Comparison of ENCODE assay signal across 1 cellular context in genomic region chr22:45272498-45272897, GRCh38.
TF ChIP-seq lines count a peak whose summit lies in the region.

No MANE protein-coding gene starts in this region.

TF ChIP-seq in HepG2, 621 proteins besides CTCF, POLR2A, EP300 and RAD21 (continued from another document and continues in another):
- TF ChIP-seq TRAFD1 (CRISPR knock-in tag; IDR thresholded peaks at IDR 0.05; ENCODE audit: borderline replicate concordance) (no peak), MIXL1 (CRISPR knock-in tag; IDR thresholded peaks at IDR 0.05) (no peak), ZNF773 (CRISPR knock-in tag; IDR thresholded peaks at IDR 0.05; ENCODE audit: borderline replicate concordance) (no peak), ZNF615 (CRISPR knock-in tag; IDR thresholded peaks at IDR 0.05; ENCODE audit: borderline replicate concordance) (no peak), BCL3 (CRISPR knock-in tag; IDR thresholded peaks at IDR 0.05) (no peak), ZNF20 (CRISPR knock-in tag; IDR thresholded peaks at IDR 0.05) (no peak), NFE2 (CRISPR knock-in tag; IDR thresholded peaks at IDR 0.05) (no peak), EHMT2 (IDR thresholded peaks at IDR 0.05; ENCODE audit: borderline replicate concordance, low read depth, low read length) (no peak), ZNF792 (CRISPR knock-in tag; IDR thresholded peaks at IDR 0.05) (no peak), FOXC1 (CRISPR knock-in tag; IDR thresholded peaks at IDR 0.05; ENCODE audit: borderline replicate concordance) (no peak), TRIM24 (CRISPR knock-in tag; IDR thresholded peaks at IDR 0.05) (no peak), AHDC1 (CRISPR knock-in tag; IDR thresholded peaks at IDR 0.05; ENCODE audit: borderline replicate concordance) (0 out of 2 replicates have a peak, but pooled peaks have one; percentile 46), ZXDC (CRISPR knock-in tag; IDR thresholded peaks at IDR 0.05) (no peak), ZNF121 (CRISPR knock-in tag; IDR thresholded peaks at IDR 0.05) (no peak), CREM (IDR thresholded peaks at IDR 0.05) (peak; percentile 30; the same call in 1 of the 2 replicates), CREM (CRISPR knock-in tag; IDR thresholded peaks at IDR 0.05) (no peak), SNRNP70 (IDR thresholded peaks at IDR 0.05; ENCODE audit: low read depth, low read length) (no peak), KDM2A (CRISPR knock-in tag; IDR thresholded peaks at IDR 0.05; ENCODE audit: borderline replicate concordance, low read depth) (peak; percentile 38; the same call in 1 of the 2 replicates), MAX (IDR thresholded peaks at IDR 0.05) (peak; percentile 58; the same call in 1 of the 2 replicates), MTF1 (CRISPR knock-in tag; IDR thresholded peaks at IDR 0.05) (no peak), ZNF574 (CRISPR knock-in tag; IDR thresholded peaks at IDR 0.05) (peak; percentile 51; the same call in 1 of the 2 replicates), ZBTB49 (CRISPR knock-in tag; IDR thresholded peaks at IDR 0.05; ENCODE audit: borderline replicate concordance) (no peak), GPBP1L1 (CRISPR knock-in tag; IDR thresholded peaks at IDR 0.05) (no peak), GATA4 (IDR thresholded peaks at IDR 0.05; ENCODE audit: borderline replicate concordance, low read depth) (no peak), SYNCRIP (IDR thresholded peaks at IDR 0.05; ENCODE audit: insufficient read depth, low read depth, low read length) (no peak), ONECUT2 (CRISPR knock-in tag; IDR thresholded peaks at IDR 0.05) (no peak), ZBTB33 (CRISPR knock-in tag; IDR thresholded peaks at IDR 0.05) (no peak), ARHGAP35 (CRISPR knock-in tag; IDR thresholded peaks at IDR 0.05; ENCODE audit: borderline replicate concordance) (no peak), ZBTB43 (CRISPR knock-in tag; conservative IDR thresholded peaks at IDR 0.05) (no peak), IKZF5 (CRISPR knock-in tag; IDR thresholded peaks at IDR 0.05) (no peak; the same call in 1 of the 2 replicates), KAT7 (CRISPR knock-in tag; IDR thresholded peaks at IDR 0.05; ENCODE audit: borderline replicate concordance) (no peak), ZNF256 (CRISPR knock-in tag; conservative IDR thresholded peaks at IDR 0.05) (no peak), ZNF598 (CRISPR knock-in tag; IDR thresholded peaks at IDR 0.05; ENCODE audit: borderline replicate concordance) (no peak), ZNF354B (CRISPR knock-in tag; IDR thresholded peaks at IDR 0.05) (no peak), TARDBP (CRISPR knock-in tag; IDR thresholded peaks at IDR 0.05) (peak; percentile 78)
